Comparison of ENCODE assay signal across 23 cellular contexts in genomic region chr9:114376586-114376985, GRCh38. TPM values are rescaled to one million over a fixed set of nuclear protein-coding genes. Genes with fewer than 3 reads are reported as not detected.
DNase-seq lines count a peak whose midpoint lies in the region; ATAC-seq and TF ChIP-seq lines count a peak whose summit lies in the region.
"Had no signal": no experiment of that assay in that cellular context is flagged by ENCODE, and none has a peak within 500 bp of the region (broad histone marks: within the 10 kb centered on the region; RNA-seq: fewer than 3 reads in every experiment).

No MANE protein-coding gene starts in this region.

- H3K4me2 ChIP-seq in DOHH2 (ENCODE audit: low read length), result no peak overlapping the region
- H3K4me2 ChIP-seq in neural progenitor cell, result no peak overlapping the region

- H3K4me1 Mint-ChIP-seq in CD14-positive monocyte (peaks cover 81% of the 10 kb centered on the region), neural progenitor cell (peaks cover 27% of the 10 kb centered on the region)
- peaks cover 87% of the 10 kb centered on the region for H3K4me1 Mint-ChIP-seq in activated naive CD8-positive, alpha-beta T cell (ENCODE audit: low read depth)

- no peak for ATAC-seq in HG02852 (IDR thresholded peaks at IDR 0.05; ENCODE audit: unreplicated experiment)
- ATAC-seq: lower lobe of right lung had no signal

- no peaks in the 10 kb centered on the region for H3K9me2 ChIP-seq in DOHH2 (replicated peaks; ENCODE audit: control insufficient read depth, low read length)

- H3K27me3 Mint-ChIP-seq in CD14-positive monocyte (ENCODE audit: low read depth in 3 of 3) (peaks cover 0 to 2% (median 0%) of the 10 kb centered on the region in 3 donors), neural progenitor cell (ENCODE audit: insufficient read depth, low read depth) (peaks cover 6% of the 10 kb centered on the region)
- H3K27me3 Mint-ChIP-seq in activated naive CD8-positive, alpha-beta T cell, result no peaks in the 10 kb centered on the region
- H3K27me3 Mint-ChIP-seq: type B pancreatic cell had no signal

- H3K27me3 ChIP-seq in DOHH2 (ENCODE audit: control insufficient read depth, low read length) (no peaks in the 10 kb centered on the region), neural progenitor cell (no peaks in the 10 kb centered on the region)
- H3K27me3 ChIP-seq: BE2C, cardiac muscle cell had no signal

- no peaks in the 10 kb centered on the region for H3K9me3 ChIP-seq in DOHH2 (ENCODE audit: control insufficient read depth, insufficient read depth, low read length)
- H3K9me3 ChIP-seq in neural progenitor cell (ENCODE audit: low read depth), result no peaks in the 10 kb centered on the region
- H3K9me3 ChIP-seq: BE2C, lower lobe of right lung had no signal

- peaks cover 80 to 90% of the 10 kb centered on the region in 2 donors for H3K36me3 Mint-ChIP-seq in CD14-positive monocyte
- peaks cover 25% of the 10 kb centered on the region for H3K36me3 Mint-ChIP-seq in activated naive CD8-positive, alpha-beta T cell
- H3K36me3 Mint-ChIP-seq in neural progenitor cell, result peaks cover 15% of the 10 kb centered on the region

- H2AFZ ChIP-seq in neural progenitor cell (replicated peaks), result no peak overlapping the region

- DNase-seq in CD14-positive monocyte (ENCODE audit: low spot score) (no peak), neural progenitor cell (ENCODE audit: low spot score) (no peak), T-helper 9 cell (no peak)
- DNase-seq in NK-92 treated with Interleukin-12 subunit alpha and Interleukin-12 subunit beta, amount 100 ng/mL, for 24 hours (lab: John Stamatoyannopoulos, UW), result no peak
- DNase-seq: activated CD4-positive, alpha-beta T cell treated with anti-CD3 and anti-CD28 coated beads, Interleukin-2, amount 50 U/mL, for 1 hour; BE2C; DMS79 treated with DMSO at 0.1 percent for 48 hours; foreskin fibroblast; lower lobe of right lung; MM.1S; NCI-H2029 treated with DMSO at 0.1 percent for 48 hours; NCI-H69; RPMI8226; stimulated activated CD4-positive, alpha-beta T cell treated with anti-CD3 and anti-CD28 coated beads, Interleukin-2, amount 100 ng/mL, for 24 hours had no signal

- H4K20me1 ChIP-seq in DOHH2 (ENCODE audit: control insufficient read depth, insufficient read depth, low read depth, low read length), result no peaks in the 10 kb centered on the region
- H4K20me1 ChIP-seq in neural progenitor cell (ENCODE audit: low read depth), result peaks cover 6% of the 10 kb centered on the region

- peaks cover 89% of the 10 kb centered on the region for H3K36me3 ChIP-seq in DOHH2 (ENCODE audit: control insufficient read depth, low read length)
- no peaks in the 10 kb centered on the region for H3K36me3 ChIP-seq in neural progenitor cell
- H3K36me3 ChIP-seq: BE2C had no signal

- H3K4me3 ChIP-seq in DOHH2 (ENCODE audit: low read length), result no peak overlapping the region
- no peak overlapping the region for H3K4me3 ChIP-seq in neural progenitor cell
- H3K4me3 ChIP-seq: cardiac muscle cell, lower lobe of right lung had no signal

- H3K27ac Mint-ChIP-seq in CD14-positive monocyte (peak overlapping the region; percentile 75 to 88 (median 84)), neural progenitor cell (peak overlapping the region; percentile 79)
- peak overlapping the region; percentile 97 for H3K27ac Mint-ChIP-seq in activated naive CD8-positive, alpha-beta T cell
- H3K27ac Mint-ChIP-seq: type B pancreatic cell had no signal

- H3K79me2 ChIP-seq in DOHH2 (ENCODE audit: control insufficient read depth, low read length), result peaks cover 75% of the 10 kb centered on the region
- no peaks in the 10 kb centered on the region for H3K79me2 ChIP-seq in neural progenitor cell (ENCODE audit: low read depth)

- H3K27ac ChIP-seq in DOHH2 (ENCODE audit: low read depth, low read length) (peak overlapping the region; percentile 33), neural progenitor cell (no peak overlapping the region)
- H3K27ac ChIP-seq: cardiac muscle cell, lower lobe of right lung had no signal

- TF ChIP-seq CTCF in CD14-positive monocyte (IDR thresholded peaks at IDR 0.05) (no peak), DOHH2 (IDR thresholded peaks at IDR 0.05; ENCODE audit: low read depth, low read length, poor library complexity, severe bottlenecking) (no peak), neural progenitor cell (IDR thresholded peaks at IDR 0.05) (no peak)

- H3F3A ChIP-seq in DOHH2 (ENCODE audit: control insufficient read depth, insufficient read depth) (peaks cover 38% of the 10 kb centered on the region), neural progenitor cell (ENCODE audit: low read depth) (peaks cover 6% of the 10 kb centered on the region)

- H3K9ac ChIP-seq in neural progenitor cell, result no peak overlapping the region

- H3K4me3 Mint-ChIP-seq in CD14-positive monocyte, result no peak overlapping the region
- H3K4me3 Mint-ChIP-seq in activated naive CD8-positive, alpha-beta T cell, result no peak overlapping the region
- H3K4me3 Mint-ChIP-seq in neural progenitor cell, result no peak overlapping the region
- H3K4me3 Mint-ChIP-seq: type B pancreatic cell had no signal

- intact Hi-C loops in CD14-positive monocyte (cut with micrococcal nuclease), result no loop called here

- H3K9me3 Mint-ChIP-seq in CD14-positive monocyte, result no peaks in the 10 kb centered on the region
- H3K9me3 Mint-ChIP-seq in activated naive CD8-positive, alpha-beta T cell (ENCODE audit: low read depth), result no peaks in the 10 kb centered on the region
- no peaks in the 10 kb centered on the region for H3K9me3 Mint-ChIP-seq in neural progenitor cell
- H3K9me3 Mint-ChIP-seq: type B pancreatic cell had no signal

- H3K4me1 ChIP-seq in DOHH2 (ENCODE audit: control insufficient read depth, low read length), result peaks cover 91% of the 10 kb centered on the region
- H3K4me1 ChIP-seq in neural progenitor cell, result peaks cover 6% of the 10 kb centered on the region

RNA-seq across cellular contexts. Expression of gene AKNA, which starts 11.2 kb away (rescaled TPM):
- polyA plus RNA-seq in CD14-positive monocyte, result 1 to 10 TPM; 3.3 to 7.3 TPM
- total RNA-seq in neural progenitor cell (ENCODE audit: low replicate concordance), result 11.4 and 13.4 TPM in 2 replicates

RNA-seq across cellular contexts. Expression of gene ORM2, which starts 46.9 kb away (rescaled TPM):
- under 1 TPM in 1 of 2 donors, not detected in 1; 0.30 TPM for polyA plus RNA-seq in CD14-positive monocyte
- total RNA-seq in neural progenitor cell (ENCODE audit: low replicate concordance), result 0.43 TPM in 1 of 2 replicates, not detected in the other
- total RNA-seq: cardiac muscle cell; H1; renal cortical epithelial cell; T-helper 2 cell treated with Interferon-gamma antibody and Interleukin-4, amounts not matched to agents 100 ng/mL and 5 ng/mL, for 36 hours had no signal
- polyA plus RNA-seq: cardiac muscle cell, neural cell had no signal

RNA-seq across cellular contexts. Expression of gene ORM1, which starts 53.7 kb away (rescaled TPM):
- polyA plus RNA-seq in CD14-positive monocyte, result 1 to 10 TPM; 2.2 to 2.8 TPM
- total RNA-seq in neural progenitor cell (ENCODE audit: low replicate concordance), result 1.5 TPM in 1 of 2 replicates, not detected in the other
- total RNA-seq: cardiac muscle cell; H1; renal cortical epithelial cell; T-helper 2 cell treated with Interferon-gamma antibody and Interleukin-4, amounts not matched to agents 100 ng/mL and 5 ng/mL, for 36 hours had no signal
- polyA plus RNA-seq: neural cell had no signal
